In the genomic region with DNA sequence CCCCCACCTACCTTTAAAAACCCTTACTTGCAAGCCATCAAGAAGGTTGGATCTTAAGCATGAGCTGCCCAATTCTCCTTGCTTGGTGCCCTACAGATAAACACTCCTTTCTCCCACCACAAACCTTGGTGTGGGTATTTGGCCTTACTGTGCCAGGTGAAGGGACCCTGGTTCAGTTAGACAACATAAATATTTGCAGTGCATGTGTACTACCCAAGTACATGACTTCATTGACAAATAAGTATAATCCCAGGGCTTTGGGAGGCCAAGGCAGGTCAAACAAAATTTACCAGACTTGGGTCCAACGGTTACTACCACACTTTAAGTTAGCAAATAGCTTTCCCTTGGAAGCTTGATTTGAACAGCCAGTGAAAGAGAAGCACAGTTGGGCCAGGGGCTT, we compare ENCODE assay signal across 7 cellular contexts.
"Had no signal": no experiment of that assay in that cellular context is flagged by ENCODE, and none has a peak within 500 bp of the region (broad histone marks: within the 10 kb centered on the region; RNA-seq: fewer than 3 reads in every experiment).

No MANE protein-coding gene starts in this region.

- DNase-seq: IMR-90, KBM-7, KG1 had no signal

- H3K4me2 ChIP-seq: KMS-11 had no signal

- H3K9ac ChIP-seq: KMS-11 had no signal

- H3K27ac ChIP-seq: HL-60, KMS-11 had no signal

- H3K4me3 ChIP-seq: K562 had no signal

- FAIRE-seq: HTR-8/SVneo, K562 had no signal
